14 cellular contexts compared by ENCODE assay signal in the genomic region with DNA sequence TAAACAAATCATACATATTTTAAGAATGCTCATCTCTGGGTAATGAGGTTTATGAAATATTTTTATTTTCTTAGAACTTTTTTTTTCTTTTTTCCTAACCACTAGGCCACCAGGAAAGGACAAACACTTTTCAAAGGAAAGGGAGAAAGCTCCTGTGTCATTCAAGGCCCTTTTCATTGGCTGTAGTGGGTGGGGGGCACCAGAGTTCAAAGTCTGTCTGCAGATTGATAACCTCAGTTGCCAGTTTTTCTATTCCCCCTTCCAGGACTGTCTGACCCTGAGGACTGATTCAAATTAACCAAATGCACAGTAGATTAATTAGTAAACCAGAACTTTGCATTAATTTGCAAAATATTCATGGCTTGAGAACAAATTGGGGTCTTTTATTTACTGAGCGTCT.
DNase-seq lines count a peak whose midpoint lies in the region; ATAC-seq and TF ChIP-seq lines count a peak whose summit lies in the region.
"Had no signal": no experiment of that assay in that cellular context is flagged by ENCODE, and none has a peak within 500 bp of the region (broad histone marks: within the 10 kb centered on the region; RNA-seq: fewer than 3 reads in every experiment).

No MANE protein-coding gene starts in this region.

- H3K9me2 ChIP-seq in PC-3 (replicated peaks; ENCODE audit: low read length), result no peaks in the 10 kb centered on the region

- H2AFZ ChIP-seq in PC-3 (ENCODE audit: low read length), result peak overlapping the region; percentile 2; the same call in 1 of the 2 replicates

- H3K27me3 ChIP-seq in AG04450 (ENCODE audit: control insufficient read depth, insufficient read depth, low read length), result no peaks in the 10 kb centered on the region
- no peaks in the 10 kb centered on the region for H3K27me3 ChIP-seq in PC-3 (ENCODE audit: low read length)
- H3K27me3 ChIP-seq: BLaER1 treated with 17β-estradiol and CSF1 and Interleukin-3, amounts not matched to agents 10 nM and 100 nM; body of pancreas had no signal

- peak overlapping the region; percentile 61 for H3K4me2 ChIP-seq in PC-3 (ENCODE audit: low read length)

- POLR2A ChIA-PET in AG04450 (lab: Yijun Ruan, JAX), result interaction anchor here (0.9 to 1.2 kb wide), 2 partner anchors 16 to 45 kb away, joined by 3 to 5 read pairs; no protein-coding TSS in a partner anchor
- POLR2A ChIA-PET in PC-3 (lab: Charles Lee; ENCODE audit: unreplicated experiment), result interaction anchor here (0.7 kb wide), 1 partner anchor 16 kb away, joined by 3 read pairs; no protein-coding TSS in a partner anchor

- no peak overlapping the region for H3K4me3 Mint-ChIP-seq in progenitor cell of endocrine pancreas (ENCODE audit: low read depth)

- H3K4me3 ChIP-seq in AG04450 (ENCODE audit: low read depth, low read length), result no peak overlapping the region
- peak overlapping the region; percentile 5; the same call in 1 of the 2 replicates for H3K4me3 ChIP-seq in PC-3 (ENCODE audit: low read length)
- H3K4me3 ChIP-seq: BLaER1 treated with 17β-estradiol and CSF1 and Interleukin-3, amounts not matched to agents 10 nM and 100 nM; body of pancreas had no signal

- ATAC-seq in PC-3 (no peak), GM21717 (IDR thresholded peaks at IDR 0.05; ENCODE audit: unreplicated experiment) (no peak)
- ATAC-seq: body of pancreas had no signal

- CTCF ChIA-PET in AG04450 (lab: Charles Lee), result interaction anchor here (1.0 to 4.3 kb wide), 6 partner anchors 16 to 356 kb away, joined by 4 to 20 read pairs (median 5); no protein-coding TSS in a partner anchor
- CTCF ChIA-PET in PC-3 (lab: Charles Lee), result interaction anchor here (1.2 to 1.4 kb wide), 3 partner anchors 8 to 85 kb away, joined by 3 to 13 read pairs (median 5); no protein-coding TSS in a partner anchor

- H3K4me1 Mint-ChIP-seq in progenitor cell of endocrine pancreas (ENCODE audit: low read depth), result peaks cover 10% of the 10 kb centered on the region

- H3K4me1 ChIP-seq in PC-3 (ENCODE audit: insufficient read depth, low read length), result peaks cover 84% of the 10 kb centered on the region
- H3K4me1 ChIP-seq: body of pancreas had no signal

- peaks cover 21% of the 10 kb centered on the region for H3F3A ChIP-seq in PC-3 (ENCODE audit: low read length, unreplicated experiment)

- TF ChIP-seq CTCF in AG04450 (IDR thresholded peaks at IDR 0.05; ENCODE audit: low read depth, low read length), result no peak
- no peak for TF ChIP-seq CTCF in PC-3 (conservative IDR thresholded peaks at IDR 0.05; ENCODE audit: low read depth, low read length)
- TF ChIP-seq CTCF in progenitor cell of endocrine pancreas (IDR thresholded peaks at IDR 0.05; ENCODE audit: unreplicated experiment), result no peak

- H3K36me3 ChIP-seq in PC-3 (ENCODE audit: low read depth, low read length), result no peaks in the 10 kb centered on the region

- no peaks in the 10 kb centered on the region for H3K9me3 Mint-ChIP-seq in progenitor cell of endocrine pancreas (ENCODE audit: low read depth)
- H3K9me3 Mint-ChIP-seq: IgD-negative memory B cell had no signal

- intact Hi-C loops in PC-3 (cut with micrococcal nuclease), result no loop called here

- no peaks in the 10 kb centered on the region for H3K27me3 Mint-ChIP-seq in progenitor cell of endocrine pancreas
- H3K27me3 Mint-ChIP-seq: IgD-negative memory B cell had no signal

- H3K27ac ChIP-seq in AG04450 (ENCODE audit: low read depth, low read length) (peak overlapping the region; percentile 86), PC-3 (ENCODE audit: low read length) (peak overlapping the region; percentile 78), epithelial cell of prostate (peak overlapping the region; percentile 24)
- H3K27ac ChIP-seq: BLaER1 treated with 17β-estradiol and CSF1 and Interleukin-3, amounts not matched to agents 10 nM and 100 nM; body of pancreas; VCaP had no signal

- DNase-seq in AG04450 (ENCODE audit: low read depth, low spot score) (no peak), PC-3 (no peak), epithelial cell of prostate (ENCODE audit: low read depth, low spot score) (no peak), progenitor cell of endocrine pancreas (ENCODE audit: low spot score, unreplicated experiment) (no peak), NCI-H2171 (lab: John Stamatoyannopoulos, UW) (no peak)
- no peak for DNase-seq in stimulated activated CD4-positive, alpha-beta T cell treated with anti-CD3 and anti-CD28 coated beads, Interleukin-4, amount 100 ng/mL, for 4 hours
- DNase-seq in NK-92 treated with Interleukin-12 subunit alpha and Interleukin-12 subunit beta, amount 100 ng/mL, for 24 hours (lab: John Stamatoyannopoulos, UW), result no peak
- DNase-seq: NCI-H69, SHP77 treated with DMSO at 0.1 percent for 48 hours had no signal

- no peaks in the 10 kb centered on the region for H4K20me1 ChIP-seq in PC-3 (ENCODE audit: low read length)
- H4K20me1 ChIP-seq: BLaER1 treated with 17β-estradiol and CSF1 and Interleukin-3, amounts not matched to agents 10 nM and 100 nM had no signal

- H3K27ac Mint-ChIP-seq in progenitor cell of endocrine pancreas, result peak overlapping the region; percentile 37

- peaks cover 12% of the 10 kb centered on the region for H3K36me3 Mint-ChIP-seq in progenitor cell of endocrine pancreas (ENCODE audit: insufficient read depth)

- 0 out of 2 replicates have a peak, but pooled peaks cover 6% of the 10 kb centered on the region for H3K79me2 ChIP-seq in PC-3 (ENCODE audit: low read length)

- H3K9me3 ChIP-seq in AG04450 (ENCODE audit: control insufficient read depth, insufficient read depth, low read length), result no peaks in the 10 kb centered on the region; the same call in 1 of the 2 replicates
- no peaks in the 10 kb centered on the region for H3K9me3 ChIP-seq in PC-3 (ENCODE audit: low read length)
- H3K9me3 ChIP-seq: BLaER1 treated with 17β-estradiol and CSF1 and Interleukin-3, amounts not matched to agents 10 nM and 100 nM; body of pancreas had no signal

- no TSS peak for BruUV-seq in PC-3 (replicated peaks; lab: Mats Ljungman, UMichigan)

- H3K9ac ChIP-seq in PC-3 (ENCODE audit: low read length), result peak overlapping the region; percentile 49

Comparison
In these comparisons a context has a peak if more than half of its experiments do, and no peak if none do; other contexts are left out.
1. H3K27ac ChIP-seq: peak in every context shown above with its lines; median percentile 86 in AG04450; 78 in PC-3; 24 in epithelial cell of prostate.